ENCODE assay signal across 3 cellular contexts in the genomic region with DNA sequence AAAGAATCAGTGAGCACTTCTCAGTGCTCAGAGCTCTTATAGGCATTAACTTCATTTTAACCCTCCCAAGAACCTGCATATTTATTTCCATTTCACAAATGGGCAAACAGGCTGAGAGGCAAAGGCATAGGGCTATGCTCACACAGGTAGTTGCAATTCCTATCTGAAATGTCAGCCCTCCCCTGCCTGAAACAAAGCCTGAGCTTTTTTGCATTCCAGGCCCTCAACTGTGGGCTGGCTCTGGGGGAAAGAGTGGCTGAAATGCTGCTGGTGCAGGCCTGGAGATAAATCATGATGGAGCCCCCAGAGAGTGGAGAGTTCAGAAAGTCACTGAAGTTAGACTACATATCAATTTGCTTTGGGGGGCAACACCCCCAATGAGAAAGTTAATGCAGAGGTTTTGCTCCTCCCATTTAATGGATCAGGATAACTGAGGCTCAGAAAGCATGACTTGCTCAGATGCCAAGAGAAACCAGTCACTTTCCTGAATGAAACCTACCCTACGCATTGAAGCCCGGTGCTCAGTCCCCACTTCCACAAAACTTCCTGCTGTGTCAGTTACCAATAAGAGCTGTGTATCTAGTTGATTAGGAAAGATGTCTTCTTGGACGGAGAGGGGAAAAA.
A peak's percentile ranks its signal among the peaks of the same experiment; 100 is the strongest.
TF ChIP-seq lines count a peak whose summit lies in the region.

No MANE protein-coding gene starts in this region.

TF ChIP-seq in GM23338, 12 proteins besides CTCF, POLR2A, EP300 and RAD21 (continues in another document):
- TF ChIP-seq NANOG (IDR thresholded peaks at IDR 0.05; ENCODE audit: borderline replicate concordance) (no peak), ZNF331 (CRISPR knock-in tag; IDR thresholded peaks at IDR 0.05; ENCODE audit: low read depth) (no peak), ZNF114 (CRISPR knock-in tag; IDR thresholded peaks at IDR 0.05) (no peak), POLR2AphosphoS5 (IDR thresholded peaks at IDR 0.05; ENCODE audit: low read depth) (no peak), EZH2 (IDR thresholded peaks at IDR 0.05; ENCODE audit: low read depth, unreplicated experiment) (no peak), EZH2phosphoT487 (IDR thresholded peaks at IDR 0.05; ENCODE audit: unreplicated experiment) (no peak), CREB1 (CRISPR knock-in tag; IDR thresholded peaks at IDR 0.05; ENCODE audit: low read depth) (no peak), ETS1 (IDR thresholded peaks at IDR 0.05) (no peak), JUNB (IDR thresholded peaks at IDR 0.05; ENCODE audit: unreplicated experiment) (no peak), STAT1 (IDR thresholded peaks at IDR 0.05; ENCODE audit: unreplicated experiment) (no peak)
- TF ChIP-seq, protein P1, sequence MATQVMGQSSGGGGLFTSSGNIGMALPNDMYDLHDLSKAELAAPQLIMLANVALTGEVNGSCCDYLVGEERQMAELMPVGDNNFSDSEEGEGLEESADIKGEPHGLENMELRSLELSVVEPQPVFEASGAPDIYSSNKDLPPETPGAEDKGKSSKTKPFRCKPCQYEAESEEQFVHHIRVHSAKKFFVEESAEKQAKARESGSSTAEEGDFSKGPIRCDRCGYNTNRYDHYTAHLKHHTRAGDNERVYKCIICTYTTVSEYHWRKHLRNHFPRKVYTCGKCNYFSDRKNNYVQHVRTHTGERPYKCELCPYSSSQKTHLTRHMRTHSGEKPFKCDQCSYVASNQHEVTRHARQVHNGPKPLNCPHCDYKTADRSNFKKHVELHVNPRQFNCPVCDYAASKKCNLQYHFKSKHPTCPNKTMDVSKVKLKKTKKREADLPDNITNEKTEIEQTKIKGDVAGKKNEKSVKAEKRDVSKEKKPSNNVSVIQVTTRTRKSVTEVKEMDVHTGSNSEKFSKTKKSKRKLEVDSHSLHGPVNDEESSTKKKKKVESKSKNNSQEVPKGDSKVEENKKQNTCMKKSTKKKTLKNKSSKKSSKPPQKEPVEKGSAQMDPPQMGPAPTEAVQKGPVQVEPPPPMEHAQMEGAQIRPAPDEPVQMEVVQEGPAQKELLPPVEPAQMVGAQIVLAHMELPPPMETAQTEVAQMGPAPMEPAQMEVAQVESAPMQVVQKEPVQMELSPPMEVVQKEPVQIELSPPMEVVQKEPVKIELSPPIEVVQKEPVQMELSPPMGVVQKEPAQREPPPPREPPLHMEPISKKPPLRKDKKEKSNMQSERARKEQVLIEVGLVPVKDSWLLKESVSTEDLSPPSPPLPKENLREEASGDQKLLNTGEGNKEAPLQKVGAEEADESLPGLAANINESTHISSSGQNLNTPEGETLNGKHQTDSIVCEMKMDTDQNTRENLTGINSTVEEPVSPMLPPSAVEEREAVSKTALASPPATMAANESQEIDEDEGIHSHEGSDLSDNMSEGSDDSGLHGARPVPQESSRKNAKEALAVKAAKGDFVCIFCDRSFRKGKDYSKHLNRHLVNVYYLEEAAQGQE (IDR thresholded peaks at IDR 0.05; ENCODE audit: unreplicated experiment): no peak

TF ChIP-seq in WTC11, 78 proteins besides CTCF, POLR2A, EP300 and RAD21:
- no peak for TF ChIP-seq MLX (CRISPR knock-in tag; IDR thresholded peaks at IDR 0.05)
- TF ChIP-seq TEAD4 (CRISPR knock-in tag; IDR thresholded peaks at IDR 0.05): 0 out of 2 replicates have a peak, but pooled peaks have one; percentile 24
- TF ChIP-seq EMX1 (CRISPR knock-in tag; IDR thresholded peaks at IDR 0.05): no peak
- TF ChIP-seq, protein P2, sequence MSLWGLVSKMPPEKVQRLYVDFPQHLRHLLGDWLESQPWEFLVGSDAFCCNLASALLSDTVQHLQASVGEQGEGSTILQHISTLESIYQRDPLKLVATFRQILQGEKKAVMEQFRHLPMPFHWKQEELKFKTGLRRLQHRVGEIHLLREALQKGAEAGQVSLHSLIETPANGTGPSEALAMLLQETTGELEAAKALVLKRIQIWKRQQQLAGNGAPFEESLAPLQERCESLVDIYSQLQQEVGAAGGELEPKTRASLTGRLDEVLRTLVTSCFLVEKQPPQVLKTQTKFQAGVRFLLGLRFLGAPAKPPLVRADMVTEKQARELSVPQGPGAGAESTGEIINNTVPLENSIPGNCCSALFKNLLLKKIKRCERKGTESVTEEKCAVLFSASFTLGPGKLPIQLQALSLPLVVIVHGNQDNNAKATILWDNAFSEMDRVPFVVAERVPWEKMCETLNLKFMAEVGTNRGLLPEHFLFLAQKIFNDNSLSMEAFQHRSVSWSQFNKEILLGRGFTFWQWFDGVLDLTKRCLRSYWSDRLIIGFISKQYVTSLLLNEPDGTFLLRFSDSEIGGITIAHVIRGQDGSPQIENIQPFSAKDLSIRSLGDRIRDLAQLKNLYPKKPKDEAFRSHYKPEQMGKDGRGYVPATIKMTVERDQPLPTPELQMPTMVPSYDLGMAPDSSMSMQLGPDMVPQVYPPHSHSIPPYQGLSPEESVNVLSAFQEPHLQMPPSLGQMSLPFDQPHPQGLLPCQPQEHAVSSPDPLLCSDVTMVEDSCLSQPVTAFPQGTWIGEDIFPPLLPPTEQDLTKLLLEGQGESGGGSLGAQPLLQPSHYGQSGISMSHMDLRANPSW (CRISPR knock-in tag; conservative IDR thresholded peaks at IDR 0.05; ENCODE audit: low read depth): no peak
- no peak for TF ChIP-seq RORB (CRISPR knock-in tag; IDR thresholded peaks at IDR 0.05)
- no peak for TF ChIP-seq NR2C2 (CRISPR knock-in tag; IDR thresholded peaks at IDR 0.05)
- TF ChIP-seq, protein P3, sequence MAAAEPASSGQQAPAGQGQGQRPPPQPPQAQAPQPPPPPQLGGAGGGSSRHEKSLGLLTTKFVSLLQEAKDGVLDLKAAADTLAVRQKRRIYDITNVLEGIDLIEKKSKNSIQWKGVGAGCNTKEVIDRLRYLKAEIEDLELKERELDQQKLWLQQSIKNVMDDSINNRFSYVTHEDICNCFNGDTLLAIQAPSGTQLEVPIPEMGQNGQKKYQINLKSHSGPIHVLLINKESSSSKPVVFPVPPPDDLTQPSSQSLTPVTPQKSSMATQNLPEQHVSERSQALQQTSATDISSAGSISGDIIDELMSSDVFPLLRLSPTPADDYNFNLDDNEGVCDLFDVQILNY (CRISPR knock-in tag; IDR thresholded peaks at IDR 0.05): no peak
- no peak for TF ChIP-seq ZBTB21 (CRISPR knock-in tag; IDR thresholded peaks at IDR 0.05; ENCODE audit: borderline replicate concordance)
- no peak for TF ChIP-seq ZNF232 (CRISPR knock-in tag; IDR thresholded peaks at IDR 0.05)

TF ChIP-seq in H1, 55 proteins besides CTCF, POLR2A, EP300 and RAD21:
- TF ChIP-seq KDM1A (IDR thresholded peaks at IDR 0.05; ENCODE audit: borderline replicate concordance, low read length): peak; percentile 88
- no peak for TF ChIP-seq CTBP2 (IDR thresholded peaks at IDR 0.05; ENCODE audit: borderline replicate concordance, insufficient read depth, insufficient read length, low read length)
- TF ChIP-seq JUN (IDR thresholded peaks at IDR 0.05; ENCODE audit: low read depth, low read length): no peak
- no peak for TF ChIP-seq KDM4A (IDR thresholded peaks at IDR 0.05; ENCODE audit: low read depth, low read length, severe bottlenecking)
- peak; percentile 82 for TF ChIP-seq TEAD4 (IDR thresholded peaks at IDR 0.05; ENCODE audit: low read depth, low read length)
- TF ChIP-seq TAF1 (IDR thresholded peaks at IDR 0.05; ENCODE audit: low read depth, low read length): 0 out of 2 replicates have a peak, but pooled peaks have one; percentile 18
